In the genomic region with DNA sequence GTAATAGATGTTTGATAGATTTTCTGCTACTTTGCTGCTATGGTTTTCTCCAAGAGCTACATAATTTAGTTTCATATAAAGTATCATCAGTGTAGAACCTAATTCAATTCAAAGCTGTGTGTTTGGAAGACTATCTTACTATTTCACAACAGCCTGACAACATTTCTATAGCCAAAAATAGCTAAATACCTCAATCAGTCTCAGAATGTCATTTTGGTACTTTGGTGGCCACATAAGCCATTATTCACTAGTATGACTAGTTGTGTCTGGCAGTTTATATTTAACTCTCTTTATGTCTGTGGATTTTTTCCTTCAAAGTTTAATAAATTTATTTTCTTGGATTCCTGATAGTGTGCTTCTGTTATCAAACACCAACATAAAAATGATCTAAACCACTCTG, we compare ENCODE assay signal across 19 cellular contexts.
"Had no signal": no experiment of that assay in that cellular context is flagged by ENCODE, and none has a peak within 500 bp of the region (broad histone marks: within the 10 kb centered on the region; RNA-seq: fewer than 3 reads in every experiment).

No MANE protein-coding gene starts in this region.

- DNase-seq: activated CD8-positive, alpha-beta memory T cell treated with anti-CD3 and anti-CD28 coated beads, Interleukin-2, amount 50 U/mL, for 48 hours; activated naive CD4-positive, alpha-beta T cell treated with anti-CD3 and anti-CD28 coated beads, Interleukin-2, amount 10 ng/mL, durations not matched to agents 7 days and 5 days; activated T-cell treated with anti-CD3 and anti-CD28 coated beads, Interleukin-2, amount 50 U/mL, for 4 hours; body of pancreas; cortex of kidney; foreskin fibroblast; heart right ventricle; islet precursor cell; left colon; nephron progenitor cell; pancreas; right lobe of liver; small intestine; stimulated activated CD4-positive, alpha-beta T cell treated with anti-CD3 and anti-CD28 coated beads, Interleukin-2, amount 100 ng/mL, for 24 hours; transverse colon had no signal

- H3K4me1 ChIP-seq: body of pancreas, pancreas, right lobe of liver, transverse colon had no signal

- H3K4me3 ChIP-seq: body of pancreas, cardiac muscle cell, pancreas, right lobe of liver, transverse colon had no signal

- H3K36me3 ChIP-seq: cardiac muscle cell, pancreas, transverse colon had no signal

- H3K9me3 Mint-ChIP-seq: activated naive CD4-positive, alpha-beta T cell treated with anti-CD3 and anti-CD28 coated beads, Interleukin-2, amount 10 ng/mL, durations not matched to agents 7 days and 5 days; activated T-cell treated with anti-CD3 and anti-CD28 coated beads, Interleukin-2, amount 50 U/mL, for 4 hours; memory B cell; nephron progenitor cell; stimulated activated memory B cell treated with anti-CD40 and anti-IgM and Interleukin-4, amounts not matched to agents 10 μg/mL and 1 μg/mL and 100 μg/mL, for 72 hours had no signal

- H3K27ac ChIP-seq: body of pancreas, cardiac muscle cell, heart right ventricle, pancreas, right lobe of liver, transverse colon had no signal

- H3K36me3 Mint-ChIP-seq: memory B cell; stimulated activated memory B cell treated with anti-CD40 and anti-IgM and Interleukin-4, amounts not matched to agents 10 μg/mL and 1 μg/mL and 100 μg/mL, for 72 hours had no signal

- H3K27me3 ChIP-seq: body of pancreas, cardiac muscle cell, heart right ventricle, pancreas, right lobe of liver, transverse colon had no signal

- FAIRE-seq: pancreas, small intestine, urothelium cell line had no signal

- H3K4me1 Mint-ChIP-seq: stimulated activated memory B cell treated with anti-CD40 and anti-IgM and Interleukin-4, amounts not matched to agents 10 μg/mL and 1 μg/mL and 100 μg/mL, for 72 hours had no signal

- H3K4me3 Mint-ChIP-seq: activated naive CD4-positive, alpha-beta T cell treated with anti-CD3 and anti-CD28 coated beads, Interleukin-2, amount 10 ng/mL, durations not matched to agents 7 days and 5 days; activated T-cell treated with anti-CD3 and anti-CD28 coated beads, Interleukin-2, amount 50 U/mL, for 4 hours; memory B cell; nephron progenitor cell; stimulated activated memory B cell treated with anti-CD40 and anti-IgM and Interleukin-4, amounts not matched to agents 10 μg/mL and 1 μg/mL and 100 μg/mL, for 72 hours had no signal

- H3K9me3 ChIP-seq: body of pancreas, heart right ventricle, pancreas, right lobe of liver, transverse colon had no signal

- H3K27ac Mint-ChIP-seq: activated naive CD4-positive, alpha-beta T cell treated with anti-CD3 and anti-CD28 coated beads, Interleukin-2, amount 10 ng/mL, durations not matched to agents 7 days and 5 days; memory B cell; nephron progenitor cell; stimulated activated memory B cell treated with anti-CD40 and anti-IgM and Interleukin-4, amounts not matched to agents 10 μg/mL and 1 μg/mL and 100 μg/mL, for 72 hours had no signal
